ENCODE assay signal across 15 cellular contexts in genomic region chr3:102471001-102471400, GRCh38. TPM values are rescaled to one million over a fixed set of nuclear protein-coding genes. Genes with fewer than 3 reads are reported as not detected.
DNase-seq lines count a peak whose midpoint lies in the region; ATAC-seq and TF ChIP-seq lines count a peak whose summit lies in the region.
"Had no signal": no experiment of that assay in that cellular context is flagged by ENCODE, and none has a peak within 500 bp of the region (broad histone marks: within the 10 kb centered on the region; RNA-seq: fewer than 3 reads in every experiment).

No MANE protein-coding gene starts in this region.

- H2BK15ac ChIP-seq in mesendoderm (replicated peaks; ENCODE audit: low read depth) = no peak overlapping the region

- H3K9me3 Mint-ChIP-seq in WTC11 = no peaks in the 10 kb centered on the region
- H3K9me3 Mint-ChIP-seq: activated T-helper 2 cell treated with anti-CD3 and anti-CD28 coated beads, Interferon-gamma antibody, Interleukin-2, Interleukin-4, amounts not matched to agents 10 μg/mL and 5 μg/mL and 100 μg/mL, durations not matched to agents 14 hours and 24 hours and 36 hours had no signal

- CTCF ChIA-PET in WTC11 (lab: Charles Lee) = interaction anchor here (0.5 to 2.7 kb wide), 30 partner anchors 8 to 692 kb away, joined by 3 to 21 read pairs (median 3); partner anchors contain the start of gene NXPE3

- H2AK5ac ChIP-seq in mesendoderm (ENCODE audit: low read length) = no peak overlapping the region

- no peaks in the 10 kb centered on the region for H3K36me3 ChIP-seq in mesendoderm (ENCODE audit: control insufficient read depth, insufficient read depth, low read length)
- H3K36me3 ChIP-seq: neutrophil had no signal

- H3K56ac ChIP-seq in mesendoderm (ENCODE audit: low read length) = no peak overlapping the region

- ATAC-seq in HG03039 (IDR thresholded peaks at IDR 0.05; ENCODE audit: unreplicated experiment) (peak; percentile 67), WTC11 (peak; percentile 100), GM21423 (IDR thresholded peaks at IDR 0.05; ENCODE audit: unreplicated experiment) (no peak)

- no peak overlapping the region for H4K5ac ChIP-seq in mesendoderm (ENCODE audit: low read length)

- no peak overlapping the region for H3K9ac ChIP-seq in mesendoderm (ENCODE audit: low read length)

- no peaks in the 10 kb centered on the region for H3K79me1 ChIP-seq in mesendoderm (ENCODE audit: low read length)

- no peak overlapping the region for H3K4me3 ChIP-seq in mesendoderm (ENCODE audit: low read length)

- H3K23ac ChIP-seq in mesendoderm (ENCODE audit: low read length) = no peak overlapping the region

- WGBS in mesendoderm (ENCODE audit: extremely low coverage, insufficient coverage, low lambda C conversion rate) = no CpG with 5 or more reads among the region's 10 CpGs

- TF ChIP-seq CTCF in GM12873 (IDR thresholded peaks at IDR 0.05; ENCODE audit: insufficient read depth, low read depth, low read length, missing control alignments) (peak; percentile 32), WTC11 (IDR thresholded peaks at IDR 0.05) (peak; percentile 26; the same call in 1 of the 2 replicates)

- H3K27ac Mint-ChIP-seq in WTC11 = no peak overlapping the region
- H3K27ac Mint-ChIP-seq: activated T-helper 2 cell treated with anti-CD3 and anti-CD28 coated beads, Interferon-gamma antibody, Interleukin-2, Interleukin-4, amounts not matched to agents 10 μg/mL and 5 μg/mL and 100 μg/mL, durations not matched to agents 14 hours and 24 hours and 36 hours had no signal

- no peak overlapping the region for H3K18ac ChIP-seq in mesendoderm (ENCODE audit: low read length)

- no peaks in the 10 kb centered on the region for H3K4me1 Mint-ChIP-seq in WTC11

- H3K4me3 Mint-ChIP-seq in WTC11 = no peak overlapping the region

- H3K27me3 Mint-ChIP-seq in WTC11 (ENCODE audit: low read depth) = no peaks in the 10 kb centered on the region

- no peaks in the 10 kb centered on the region for H3K4me1 ChIP-seq in mesendoderm (ENCODE audit: control insufficient read depth, low read depth, low read length)

- no peak overlapping the region for H3K27ac ChIP-seq in mesendoderm (ENCODE audit: low read depth, low read length)
- H3K27ac ChIP-seq: neutrophil had no signal

- H2BK5ac ChIP-seq in mesendoderm (ENCODE audit: low read length) = no peak overlapping the region

- H3K4ac ChIP-seq in mesendoderm (ENCODE audit: low read depth, low read length) = no peak overlapping the region

- no peak overlapping the region for H2BK120ac ChIP-seq in mesendoderm (ENCODE audit: low read depth, low read length)

- no peaks in the 10 kb centered on the region for H3K27me3 ChIP-seq in mesendoderm (ENCODE audit: insufficient read depth, low read length, poor library complexity)
- H3K27me3 ChIP-seq: neutrophil had no signal

- no peaks in the 10 kb centered on the region for H3K79me2 ChIP-seq in mesendoderm (ENCODE audit: control insufficient read depth, insufficient read depth, low read length)

- POLR2A ChIA-PET in WTC11 (lab: Charles Lee) = no interaction called here

- DNase-seq in WTC11 (ENCODE audit: low spot score) (peak; percentile 66), mesendoderm (peak; percentile 86), dedifferentiated amniotic fluid mesenchymal stem cell (ENCODE audit: extremely low spot score) (no peak)
- no peak for DNase-seq in activated CD4-positive, alpha-beta T cell treated with anti-CD3 and anti-CD28 coated beads, Interleukin-2, amount 50 U/mL, for 48 hours
- DNase-seq: activated CD4-positive, alpha-beta T cell treated with anti-CD3 and anti-CD28 coated beads, Interleukin-2, amount 50 U/mL, for 1 hour; effector memory CD4-positive, alpha-beta T cell; NCI-H187; small intestine had no signal

- H3K4me2 ChIP-seq in mesendoderm (ENCODE audit: low read length) = no peak overlapping the region

- H3K36me3 Mint-ChIP-seq in WTC11 = no peaks in the 10 kb centered on the region

- H4K8ac ChIP-seq in mesendoderm (ENCODE audit: low read depth, low read length) = no peak overlapping the region

TF ChIP-seq in WTC11, 78 proteins besides CTCF, POLR2A, EP300 and RAD21 (continues in another document):
- TF ChIP-seq, protein P1, sequence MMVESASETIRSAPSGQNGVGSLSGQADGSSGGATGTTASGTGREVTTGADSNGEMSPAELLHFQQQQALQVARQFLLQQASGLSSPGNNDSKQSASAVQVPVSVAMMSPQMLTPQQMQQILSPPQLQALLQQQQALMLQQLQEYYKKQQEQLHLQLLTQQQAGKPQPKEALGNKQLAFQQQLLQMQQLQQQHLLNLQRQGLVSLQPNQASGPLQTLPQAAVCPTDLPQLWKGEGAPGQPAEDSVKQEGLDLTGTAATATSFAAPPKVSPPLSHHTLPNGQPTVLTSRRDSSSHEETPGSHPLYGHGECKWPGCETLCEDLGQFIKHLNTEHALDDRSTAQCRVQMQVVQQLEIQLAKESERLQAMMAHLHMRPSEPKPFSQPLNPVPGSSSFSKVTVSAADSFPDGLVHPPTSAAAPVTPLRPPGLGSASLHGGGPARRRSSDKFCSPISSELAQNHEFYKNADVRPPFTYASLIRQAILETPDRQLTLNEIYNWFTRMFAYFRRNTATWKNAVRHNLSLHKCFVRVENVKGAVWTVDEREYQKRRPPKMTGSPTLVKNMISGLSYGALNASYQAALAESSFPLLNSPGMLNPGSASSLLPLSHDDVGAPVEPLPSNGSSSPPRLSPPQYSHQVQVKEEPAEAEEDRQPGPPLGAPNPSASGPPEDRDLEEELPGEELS (CRISPR knock-in tag; IDR thresholded peaks at IDR 0.05) = no peak
- TF ChIP-seq SMAD4 (CRISPR knock-in tag; IDR thresholded peaks at IDR 0.05) (no peak), CBFB (CRISPR knock-in tag; IDR thresholded peaks at IDR 0.05; ENCODE audit: low read depth) (no peak), ZNF423 (CRISPR knock-in tag; IDR thresholded peaks at IDR 0.05) (no peak), ETV6 (CRISPR knock-in tag; IDR thresholded peaks at IDR 0.05) (no peak), ESRRA (CRISPR knock-in tag; IDR thresholded peaks at IDR 0.05; ENCODE audit: borderline replicate concordance) (no peak), USF2 (CRISPR knock-in tag; IDR thresholded peaks at IDR 0.05) (no peak), ZNF232 (CRISPR knock-in tag; IDR thresholded peaks at IDR 0.05) (no peak)
- TF ChIP-seq, protein P2, sequence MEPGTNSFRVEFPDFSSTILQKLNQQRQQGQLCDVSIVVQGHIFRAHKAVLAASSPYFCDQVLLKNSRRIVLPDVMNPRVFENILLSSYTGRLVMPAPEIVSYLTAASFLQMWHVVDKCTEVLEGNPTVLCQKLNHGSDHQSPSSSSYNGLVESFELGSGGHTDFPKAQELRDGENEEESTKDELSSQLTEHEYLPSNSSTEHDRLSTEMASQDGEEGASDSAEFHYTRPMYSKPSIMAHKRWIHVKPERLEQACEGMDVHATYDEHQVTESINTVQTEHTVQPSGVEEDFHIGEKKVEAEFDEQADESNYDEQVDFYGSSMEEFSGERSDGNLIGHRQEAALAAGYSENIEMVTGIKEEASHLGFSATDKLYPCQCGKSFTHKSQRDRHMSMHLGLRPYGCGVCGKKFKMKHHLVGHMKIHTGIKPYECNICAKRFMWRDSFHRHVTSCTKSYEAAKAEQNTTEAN (CRISPR knock-in tag; IDR thresholded peaks at IDR 0.05) = no peak
- TF ChIP-seq, protein P3, sequence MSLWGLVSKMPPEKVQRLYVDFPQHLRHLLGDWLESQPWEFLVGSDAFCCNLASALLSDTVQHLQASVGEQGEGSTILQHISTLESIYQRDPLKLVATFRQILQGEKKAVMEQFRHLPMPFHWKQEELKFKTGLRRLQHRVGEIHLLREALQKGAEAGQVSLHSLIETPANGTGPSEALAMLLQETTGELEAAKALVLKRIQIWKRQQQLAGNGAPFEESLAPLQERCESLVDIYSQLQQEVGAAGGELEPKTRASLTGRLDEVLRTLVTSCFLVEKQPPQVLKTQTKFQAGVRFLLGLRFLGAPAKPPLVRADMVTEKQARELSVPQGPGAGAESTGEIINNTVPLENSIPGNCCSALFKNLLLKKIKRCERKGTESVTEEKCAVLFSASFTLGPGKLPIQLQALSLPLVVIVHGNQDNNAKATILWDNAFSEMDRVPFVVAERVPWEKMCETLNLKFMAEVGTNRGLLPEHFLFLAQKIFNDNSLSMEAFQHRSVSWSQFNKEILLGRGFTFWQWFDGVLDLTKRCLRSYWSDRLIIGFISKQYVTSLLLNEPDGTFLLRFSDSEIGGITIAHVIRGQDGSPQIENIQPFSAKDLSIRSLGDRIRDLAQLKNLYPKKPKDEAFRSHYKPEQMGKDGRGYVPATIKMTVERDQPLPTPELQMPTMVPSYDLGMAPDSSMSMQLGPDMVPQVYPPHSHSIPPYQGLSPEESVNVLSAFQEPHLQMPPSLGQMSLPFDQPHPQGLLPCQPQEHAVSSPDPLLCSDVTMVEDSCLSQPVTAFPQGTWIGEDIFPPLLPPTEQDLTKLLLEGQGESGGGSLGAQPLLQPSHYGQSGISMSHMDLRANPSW (CRISPR knock-in tag; conservative IDR thresholded peaks at IDR 0.05; ENCODE audit: low read depth) = no peak
- TF ChIP-seq, protein P4, sequence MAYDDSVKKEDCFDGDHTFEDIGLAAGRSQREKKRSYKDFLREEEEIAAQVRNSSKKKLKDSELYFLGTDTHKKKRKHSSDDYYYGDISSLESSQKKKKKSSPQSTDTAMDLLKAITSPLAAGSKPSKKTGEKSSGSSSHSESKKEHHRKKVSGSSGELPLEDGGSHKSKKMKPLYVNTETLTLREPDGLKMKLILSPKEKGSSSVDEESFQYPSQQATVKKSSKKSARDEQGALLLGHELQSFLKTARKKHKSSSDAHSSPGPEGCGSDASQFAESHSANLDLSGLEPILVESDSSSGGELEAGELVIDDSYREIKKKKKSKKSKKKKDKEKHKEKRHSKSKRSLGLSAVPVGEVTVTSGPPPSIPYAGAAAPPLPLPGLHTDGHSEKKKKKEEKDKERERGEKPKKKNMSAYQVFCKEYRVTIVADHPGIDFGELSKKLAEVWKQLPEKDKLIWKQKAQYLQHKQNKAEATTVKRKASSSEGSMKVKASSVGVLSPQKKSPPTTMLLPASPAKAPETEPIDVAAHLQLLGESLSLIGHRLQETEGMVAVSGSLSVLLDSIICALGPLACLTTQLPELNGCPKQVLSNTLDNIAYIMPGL (CRISPR knock-in tag; IDR thresholded peaks at IDR 0.05) = no peak

RNA-seq across cellular contexts. Expression of gene ZPLD1, which starts 36.2 kb away (rescaled TPM):
- not detected in 3 replicates for total RNA-seq in WTC11 (2021)
- 0.01 TPM for polyA plus RNA-seq in mesendoderm (2013, experiment 1 of 2)
- polyA plus RNA-seq in mesendoderm (2013, experiment 2 of 2) = not detected
- total RNA-seq: activated T-helper 2 cell treated with anti-CD3 and anti-CD28 coated beads, Interferon-gamma antibody, Interleukin-2, Interleukin-4, amounts not matched to agents 10 μg/mL and 5 μg/mL and 100 μg/mL, durations not matched to agents 14 hours and 24 hours and 36 hours; glomerular endothelial cell; H4 had no signal

Comparison
In these comparisons a context has a peak if more than half of its experiments do, and no peak if none do; other contexts are left out.
1. DNase-seq: peak in WTC11 (single experiment) and mesendoderm (single experiment); none in dedifferentiated amniotic fluid mesenchymal stem cell (single experiment) and activated CD4-positive, alpha-beta T cell treated with anti-CD3 and anti-CD28 coated beads, Interleukin-2, amount 50 U/mL, for 48 hours (0 of 2).